Comparison of ENCODE assay signal across 1 cellular context in the genomic region with DNA sequence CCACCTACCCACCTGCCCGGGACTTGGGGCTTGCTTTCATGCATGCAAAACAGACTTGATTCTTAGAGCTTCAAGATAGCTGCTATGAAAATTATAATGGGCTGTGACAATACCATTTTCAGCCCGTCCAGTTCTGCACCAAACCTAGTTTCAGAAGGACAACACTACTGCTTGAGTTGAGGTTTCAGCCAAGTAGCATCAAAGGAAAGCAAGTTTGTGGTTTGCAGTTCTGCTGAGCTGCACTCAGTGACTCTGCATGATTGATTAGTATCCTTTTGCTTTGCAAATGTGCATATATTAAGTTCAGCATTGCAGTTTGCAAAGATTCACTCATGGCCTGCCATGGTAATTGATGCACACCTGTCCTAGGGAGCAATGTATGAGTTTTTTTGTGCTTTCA.
TF ChIP-seq lines count a peak whose summit lies in the region.

No MANE protein-coding gene starts in this region.

TF ChIP-seq in HepG2, 621 proteins besides CTCF, POLR2A, EP300 and RAD21 (continued from another document):
- TF ChIP-seq, protein P1, sequence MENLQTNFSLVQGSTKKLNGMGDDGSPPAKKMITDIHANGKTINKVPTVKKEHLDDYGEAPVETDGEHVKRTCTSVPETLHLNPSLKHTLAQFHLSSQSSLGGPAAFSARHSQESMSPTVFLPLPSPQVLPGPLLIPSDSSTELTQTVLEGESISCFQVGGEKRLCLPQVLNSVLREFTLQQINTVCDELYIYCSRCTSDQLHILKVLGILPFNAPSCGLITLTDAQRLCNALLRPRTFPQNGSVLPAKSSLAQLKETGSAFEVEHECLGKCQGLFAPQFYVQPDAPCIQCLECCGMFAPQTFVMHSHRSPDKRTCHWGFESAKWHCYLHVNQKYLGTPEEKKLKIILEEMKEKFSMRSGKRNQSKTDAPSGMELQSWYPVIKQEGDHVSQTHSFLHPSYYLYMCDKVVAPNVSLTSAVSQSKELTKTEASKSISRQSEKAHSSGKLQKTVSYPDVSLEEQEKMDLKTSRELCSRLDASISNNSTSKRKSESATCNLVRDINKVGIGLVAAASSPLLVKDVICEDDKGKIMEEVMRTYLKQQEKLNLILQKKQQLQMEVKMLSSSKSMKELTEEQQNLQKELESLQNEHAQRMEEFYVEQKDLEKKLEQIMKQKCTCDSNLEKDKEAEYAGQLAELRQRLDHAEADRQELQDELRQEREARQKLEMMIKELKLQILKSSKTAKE (CRISPR knock-in tag; IDR thresholded peaks at IDR 0.05; ENCODE audit: borderline replicate concordance), result no peak
- TF ChIP-seq KLF11 (CRISPR knock-in tag; IDR thresholded peaks at IDR 0.05), result no peak
